ENCODE assay signal across 8 cellular contexts in the genomic region with DNA sequence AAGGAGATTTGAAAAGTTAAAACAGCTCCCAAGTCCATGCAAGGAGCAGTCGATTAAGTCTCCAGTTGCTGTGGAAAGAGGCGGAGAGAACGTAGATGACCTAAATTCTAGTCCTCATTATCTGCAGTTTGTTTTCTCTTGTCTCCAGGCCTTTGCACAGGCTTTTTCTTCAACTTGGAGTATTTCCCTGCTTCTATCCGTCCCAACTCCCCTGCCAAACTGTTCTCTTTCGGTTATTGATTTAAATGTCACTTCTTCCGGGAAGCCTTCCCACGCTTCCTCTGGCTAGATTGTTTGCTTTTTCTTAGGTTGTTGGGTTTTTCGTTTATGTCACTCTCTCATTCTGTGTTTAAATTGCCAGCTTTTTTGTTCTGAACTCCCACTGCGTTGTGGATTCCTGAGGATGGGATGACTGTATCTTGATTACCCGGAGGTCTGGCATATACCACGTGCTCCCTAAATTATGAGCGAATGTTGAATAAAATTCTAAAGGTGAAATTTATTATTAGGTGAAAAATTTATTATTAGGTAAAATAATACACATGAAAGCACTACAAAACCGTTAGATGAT. TPM values are rescaled to one million over a fixed set of nuclear protein-coding genes. Genes with fewer than 3 reads are reported as not detected.
DNase-seq lines count a peak whose midpoint lies in the region; ATAC-seq and TF ChIP-seq lines count a peak whose summit lies in the region.

No MANE protein-coding gene starts in this region.

- H3K9me3 ChIP-seq in MM.1S (replicated peaks; ENCODE audit: insufficient read depth, low read length) (no peaks in the 10 kb centered on the region), right lobe of liver (no peaks in the 10 kb centered on the region), testis (no peaks in the 10 kb centered on the region)

- H3K27me3 Mint-ChIP-seq in MCF 10A (ENCODE audit: insufficient read depth, unreplicated experiment) = no peaks in the 10 kb centered on the region

- H3K36me3 ChIP-seq in MM.1S (replicated peaks; ENCODE audit: insufficient read depth, low read length) (0 out of 2 replicates have a peak, but pooled peaks cover under 1% of the 10 kb centered on the region), right lobe of liver (no peaks in the 10 kb centered on the region), testis (ENCODE audit: low read depth, missing control alignments) (no peaks in the 10 kb centered on the region)

- DNase-seq in ELR (ENCODE audit: low read depth) (peak; percentile 46), MM.1S (no peak), MCF 10A (ENCODE audit: unreplicated experiment) (no peak), right lobe of liver (no peak), testis (no peak), G401 (ENCODE audit: low spot score) (no peak), NCI-H2107 treated with DMSO at 0.1 percent for 48 hours (lab: John Stamatoyannopoulos, UW; ENCODE audit: unreplicated experiment) (no peak)

- peak overlapping the region; percentile 66 for H3K9ac ChIP-seq in MM.1S (ENCODE audit: low read length)

- H3K27ac ChIP-seq in MM.1S (ENCODE audit: low read length) = peak overlapping the region; percentile 10; the same call in 1 of the 2 replicates
- peak overlapping the region; percentile 52 to 82 (median 72) for H3K27ac ChIP-seq in right lobe of liver
- H3K27ac ChIP-seq in testis = peak overlapping the region; percentile 95 to 96

- H3K4me1 Mint-ChIP-seq in MCF 10A (ENCODE audit: insufficient read depth, unreplicated experiment) = peaks cover 14% of the 10 kb centered on the region

- H3K4me3 ChIP-seq in MM.1S (ENCODE audit: low read length) = peak overlapping the region; percentile 91
- H3K4me3 ChIP-seq in right lobe of liver = peak overlapping the region; percentile 63 to 75 (median 66)
- peak overlapping the region; percentile 66 to 84 for H3K4me3 ChIP-seq in testis

- TSS peak; percentile 59 for BruUV-seq in MCF 10A (replicated peaks; lab: Mats Ljungman, UMichigan)

- no peaks in the 10 kb centered on the region for H4K20me1 ChIP-seq in MM.1S (ENCODE audit: insufficient read depth, low read length)

- in situ Hi-C loops in G401 (cut with HindIII; ENCODE audit: low sequenced_read_pairs) = no loop called here

- no peak for TF ChIP-seq POLR2A in right lobe of liver (IDR thresholded peaks at IDR 0.05)
- no peak for TF ChIP-seq POLR2A in testis (IDR thresholded peaks at IDR 0.05)

- peaks cover 13% of the 10 kb centered on the region for H3F3A ChIP-seq in MM.1S (ENCODE audit: insufficient read depth, low read length)

- POLR2A ChIA-PET in MCF 10A (lab: Yijun Ruan, JAX) = interaction anchor here (0.5 to 7.6 kb wide), 22 partner anchors 9 to 852 kb away, joined by 3 to 152 read pairs (median 4); a partner anchor contains a TSS

- 1% methylated on average over 13 of the region's 13 CpGs for WGBS in right lobe of liver (ENCODE audit: insufficient coverage, low coverage, low lambda C conversion rate, missing lambda C conversion rate)
- 1 to 2% methylated on average over 13 of the region's 13 CpGs for WGBS in testis, 2 donors

- H3K27me3 ChIP-seq in MM.1S (replicated peaks; ENCODE audit: insufficient read depth, low read length) (no peaks in the 10 kb centered on the region), right lobe of liver (no peaks in the 10 kb centered on the region), testis (no peaks in the 10 kb centered on the region)

- peak overlapping the region; percentile 96 for H3K27ac Mint-ChIP-seq in MCF 10A (ENCODE audit: low read depth, unreplicated experiment)

- peaks cover 5% of the 10 kb centered on the region; the same call in 1 of the 2 replicates for H3K4me1 ChIP-seq in MM.1S (ENCODE audit: low read length)
- peaks cover 0 to 20% (median 0%) of the 10 kb centered on the region in 4 donors for H3K4me1 ChIP-seq in right lobe of liver
- H3K4me1 ChIP-seq in testis = peaks cover 3% of the 10 kb centered on the region

- peak overlapping the region; percentile 89 for H2AFZ ChIP-seq in MM.1S (ENCODE audit: low read length)

- H3K9me2 ChIP-seq in MM.1S (replicated peaks; ENCODE audit: insufficient read depth, low read length) = no peaks in the 10 kb centered on the region

- H3K4me3 Mint-ChIP-seq in MCF 10A (ENCODE audit: unreplicated experiment) = peak overlapping the region; percentile 92

- no peaks in the 10 kb centered on the region for H3K9me3 Mint-ChIP-seq in MCF 10A (ENCODE audit: unreplicated experiment)

- CTCF ChIA-PET in MCF 10A (lab: Yijun Ruan, JAX) = interaction anchor here (0.9 to 1.2 kb wide), 2 partner anchors 31 to 33 kb away, joined by 3 read pairs; no protein-coding TSS in a partner anchor

- ATAC-seq in GM21737 (IDR thresholded peaks at IDR 0.05; ENCODE audit: unreplicated experiment) (peak; percentile 5), right lobe of liver (peak; percentile 16 to 31 (median 26))

- intact Hi-C loops in MCF 10A (cut with micrococcal nuclease) (loop anchor here (1.0 to 10.0 kb wide), 3 partner anchors 36 to 616 kb away; a partner anchor contains a TSS), right lobe of liver (cut with DNase I) (no loop called here), testis (cut with DNase I; ENCODE audit: low total_unique reads) (no loop called here)

- TF ChIP-seq CTCF in MM.1S (IDR thresholded peaks at IDR 0.05; ENCODE audit: low read length) = no peak
- no peak for TF ChIP-seq CTCF in MCF 10A (IDR thresholded peaks at IDR 0.05; ENCODE audit: unreplicated experiment)
- TF ChIP-seq CTCF in right lobe of liver (IDR thresholded peaks at IDR 0.05) = no peak
- TF ChIP-seq CTCF in testis (IDR thresholded peaks at IDR 0.05) = no peak

- H3K4me2 ChIP-seq in MM.1S (ENCODE audit: low read depth, low read length) = peak overlapping the region; percentile 80

- peaks cover 39% of the 10 kb centered on the region for H3K79me2 ChIP-seq in MM.1S (ENCODE audit: low read length)

- peaks cover 15% of the 10 kb centered on the region for H3K36me3 Mint-ChIP-seq in MCF 10A (ENCODE audit: insufficient read depth, unreplicated experiment)

RNA-seq across cellular contexts. Expression of a gene that starts 0.5 kb away (rescaled TPM):
- total RNA-seq in MCF 10A (2022) = 38.4 and 50.4 TPM in 2 replicates
- total RNA-seq in right lobe of liver = 10 to 100 TPM; 14.3 to 28.5 (median 22.3) TPM
- total RNA-seq in testis = 10 to 100 TPM; 35.0 to 36.2 TPM
- 25.7 TPM for polyA plus RNA-seq in testis (ENCODE audit: insufficient read depth, low read depth, low replicate concordance)
- 124 and 163 TPM in 2 replicates for total RNA-seq in G401 (2014; rRNA removed; shearing (Covaris generic))

RNA-seq across cellular contexts. Expression of a gene that starts 1.7 kb away (rescaled TPM):
- total RNA-seq in MCF 10A (2022) (0.26 and 0.54 TPM in 2 replicates), right lobe of liver (1 to 10 TPM; 1.2 to 6.4 (median 2.5) TPM), testis (10 to 100 TPM; 13.8 to 14.1 TPM)
- polyA plus RNA-seq in testis (ENCODE audit: insufficient read depth, low read depth, low replicate concordance) = 23.0 TPM
- 3.8 and 6.6 TPM in 2 replicates for total RNA-seq in G401 (2014; rRNA removed; shearing (Covaris generic))

RNA-seq across cellular contexts. Expression of a gene that starts 18.9 kb away (rescaled TPM):
- 33.5 and 34.9 TPM in 2 replicates for total RNA-seq in MCF 10A (2022)
- total RNA-seq in right lobe of liver = 10 to 100 TPM; 13.4 to 22.9 (median 17.7) TPM
- 10 to 100 TPM; 19.5 to 29.2 TPM for total RNA-seq in testis
- polyA plus RNA-seq in testis (ENCODE audit: insufficient read depth, low read depth, low replicate concordance) = 75.4 TPM
- total RNA-seq in G401 (2014; rRNA removed; shearing (Covaris generic)) = 12.5 and 29.9 TPM in 2 replicates

RNA-seq across cellular contexts. Expression of a gene that starts 36.1 kb away (rescaled TPM):
- total RNA-seq in MCF 10A (2022) = 34.3 and 36.0 TPM in 2 replicates
- 10 to 100 TPM; 14.1 to 23.0 (median 18.0) TPM for total RNA-seq in right lobe of liver
- 10 to 100 TPM; 85.8 to 89.7 TPM for total RNA-seq in testis
- 34.7 TPM for polyA plus RNA-seq in testis (ENCODE audit: insufficient read depth, low read depth, low replicate concordance)
- total RNA-seq in G401 (2014; rRNA removed; shearing (Covaris generic)) = 28.1 and 33.9 TPM in 2 replicates

RNA-seq across cellular contexts. Expression of a gene that starts 57.1 kb away (rescaled TPM):
- total RNA-seq in MCF 10A (2022) (not detected in 2 replicates), right lobe of liver (under 1 TPM in 1 of 6 experiments, not detected in 5; 0.20 TPM), testis (10 to 100 TPM; 27.9 to 43.1 TPM)
- polyA plus RNA-seq in testis (ENCODE audit: insufficient read depth, low read depth, low replicate concordance) = 75.0 TPM
- total RNA-seq in G401 (2014; rRNA removed; shearing (Covaris generic)) = 8.6 and 10.7 TPM in 2 replicates

Comparison
In these comparisons a context has a peak if more than half of its experiments do, and no peak if none do; other contexts are left out.
1. H3K27ac ChIP-seq: peak in every context shown above with its lines; median percentile 96 in testis; 72 in right lobe of liver; 10 in MM.1S.